In genomic region chr2:27959496-27959895, GRCh38 we compare ENCODE assay signal across 10 cellular contexts.
DNase-seq lines count a peak whose midpoint lies in the region; ATAC-seq and TF ChIP-seq lines count a peak whose summit lies in the region.
"Had no signal": no experiment of that assay in that cellular context is flagged by ENCODE, and none has a peak within 500 bp of the region (broad histone marks: within the 10 kb centered on the region; RNA-seq: fewer than 3 reads in every experiment).

No MANE protein-coding gene starts in this region.

- H3K27me3 Mint-ChIP-seq in T-helper 2 cell treated with Interferon-gamma antibody and Interleukin-4, amounts not matched to agents 5 μg/mL and 100 μg/mL, for 36 hours (ENCODE audit: low read depth), result no peaks in the 10 kb centered on the region
- H3K27me3 Mint-ChIP-seq in activated CD8-positive, alpha-beta T cell treated with anti-CD3 and anti-CD28 coated beads, Interleukin-2, amount 10 ng/mL, durations not matched to agents 7 days and 5 days (ENCODE audit: low read depth), result no peaks in the 10 kb centered on the region
- H3K27me3 Mint-ChIP-seq: IgD-negative memory B cell had no signal

- intact Hi-C loops in spleen (cut with DNase I; ENCODE audit: low total_unique reads), result no loop called here

- peak overlapping the region; percentile 50 for H3K27ac ChIP-seq in hepatocyte
- peak overlapping the region in 7 of 8 donors; percentile 25 to 80 (median 58) for H3K27ac ChIP-seq in spleen

- TF ChIP-seq POLR2A in spleen (IDR thresholded peaks at IDR 0.05), result no peak

- POLR2A ChIA-PET in activated CD8-positive, alpha-beta T cell treated with anti-CD3 and anti-CD28 coated beads, Interleukin-2, amount 10 ng/mL, durations not matched to agents 7 days and 5 days (lab: Charles Lee), result no interaction called here

- H3K4me1 ChIP-seq in hepatocyte (ENCODE audit: insufficient read depth) (peaks cover 28% of the 10 kb centered on the region), spleen (peaks cover 18 to 69% (median 54%) of the 10 kb centered on the region in 6 donors)

- H3K79me2 ChIP-seq in hepatocyte, result peaks cover 35% of the 10 kb centered on the region

- peaks cover 8% of the 10 kb centered on the region for H3K9me3 Mint-ChIP-seq in T-helper 2 cell treated with Interferon-gamma antibody and Interleukin-4, amounts not matched to agents 5 μg/mL and 100 μg/mL, for 36 hours
- H3K9me3 Mint-ChIP-seq in activated CD8-positive, alpha-beta T cell treated with anti-CD3 and anti-CD28 coated beads, Interleukin-2, amount 10 ng/mL, durations not matched to agents 7 days and 5 days (ENCODE audit: insufficient read depth), result peaks cover 8% of the 10 kb centered on the region

- H3K4me3 ChIP-seq in hepatocyte (no peak overlapping the region), spleen (no peak overlapping the region)

- H4K20me1 ChIP-seq in hepatocyte (ENCODE audit: insufficient read depth, poor library complexity, severe bottlenecking), result no peaks in the 10 kb centered on the region

- peak overlapping the region; percentile 58 for H3K4me2 ChIP-seq in hepatocyte

- H3K27me3 ChIP-seq in hepatocyte (no peaks in the 10 kb centered on the region), spleen (replicated peaks in 1 of 7) (no peaks in the 10 kb centered on the region)

- H3K9me2 ChIP-seq in hepatocyte (replicated peaks; ENCODE audit: insufficient read depth), result no peaks in the 10 kb centered on the region

- H3K9me3 ChIP-seq in hepatocyte (ENCODE audit: low read depth), result no peaks in the 10 kb centered on the region
- H3K9me3 ChIP-seq in spleen, result peaks cover 0 to 7% (median 0%) of the 10 kb centered on the region in 8 donors

- H2AFZ ChIP-seq in hepatocyte, result no peak overlapping the region

- H3K4me1 Mint-ChIP-seq in T-helper 2 cell treated with Interferon-gamma antibody and Interleukin-4, amounts not matched to agents 5 μg/mL and 100 μg/mL, for 36 hours (ENCODE audit: low read depth), result peaks cover 72% of the 10 kb centered on the region
- H3K4me1 Mint-ChIP-seq in activated CD8-positive, alpha-beta T cell treated with anti-CD3 and anti-CD28 coated beads, Interleukin-2, amount 10 ng/mL, durations not matched to agents 7 days and 5 days (ENCODE audit: low read depth), result peaks cover 80% of the 10 kb centered on the region

- H3K27ac Mint-ChIP-seq in T-helper 2 cell treated with Interferon-gamma antibody and Interleukin-4, amounts not matched to agents 5 μg/mL and 100 μg/mL, for 36 hours, result peak overlapping the region; percentile 86
- peak overlapping the region; percentile 87 for H3K27ac Mint-ChIP-seq in activated CD8-positive, alpha-beta T cell treated with anti-CD3 and anti-CD28 coated beads, Interleukin-2, amount 10 ng/mL, durations not matched to agents 7 days and 5 days
- H3K27ac Mint-ChIP-seq: IgD-negative memory B cell had no signal

- TF ChIP-seq CTCF in hepatocyte (IDR thresholded peaks at IDR 0.05; ENCODE audit: poor library complexity), result no peak
- TF ChIP-seq CTCF in spleen (IDR thresholded peaks at IDR 0.05 in 8 of 11, conservative IDR thresholded peaks at IDR 0.05 in 3 of 11), result no peak

- H3K4me3 Mint-ChIP-seq in T-helper 2 cell treated with Interferon-gamma antibody and Interleukin-4, amounts not matched to agents 5 μg/mL and 100 μg/mL, for 36 hours, result peak overlapping the region; percentile 68
- H3K4me3 Mint-ChIP-seq in activated CD8-positive, alpha-beta T cell treated with anti-CD3 and anti-CD28 coated beads, Interleukin-2, amount 10 ng/mL, durations not matched to agents 7 days and 5 days, result no peak overlapping the region

- CTCF ChIA-PET in activated CD8-positive, alpha-beta T cell treated with anti-CD3 and anti-CD28 coated beads, Interleukin-2, amount 10 ng/mL, durations not matched to agents 7 days and 5 days (lab: Charles Lee), result interaction anchor here (0.9 kb wide), 1 partner anchor 11 kb away, joined by 3 read pairs; no protein-coding TSS in a partner anchor

- 54% methylated on average over 4 of the region's 4 CpGs for WGBS in hepatocyte (ENCODE audit: low lambda C conversion rate, missing lambda C conversion rate)
- 26 to 37% (median 30%) methylated on average over 4 of the region's 4 CpGs for WGBS in spleen, 5 donors

- H3K36me3 Mint-ChIP-seq in T-helper 2 cell treated with Interferon-gamma antibody and Interleukin-4, amounts not matched to agents 5 μg/mL and 100 μg/mL, for 36 hours (ENCODE audit: low read depth), result peaks cover 26% of the 10 kb centered on the region
- H3K36me3 Mint-ChIP-seq in activated CD8-positive, alpha-beta T cell treated with anti-CD3 and anti-CD28 coated beads, Interleukin-2, amount 10 ng/mL, durations not matched to agents 7 days and 5 days (ENCODE audit: low read depth), result peaks cover 43% of the 10 kb centered on the region

- ATAC-seq in activated CD8-positive, alpha-beta T cell treated with anti-CD3 and anti-CD28 coated beads, Interleukin-2, amount 10 ng/mL, durations not matched to agents 7 days and 5 days, result no peak
- no peak for ATAC-seq in GM21825 (IDR thresholded peaks at IDR 0.05; ENCODE audit: unreplicated experiment)

- DNase-seq in T-helper 2 cell treated with Interferon-gamma antibody and Interleukin-4, amounts not matched to agents 5 μg/mL and 100 μg/mL, for 36 hours (ENCODE audit: low spot score), result no peak
- no peak for DNase-seq in T-helper 2 cell
- DNase-seq in activated CD8-positive, alpha-beta T cell treated with anti-CD3 and anti-CD28 coated beads, Interleukin-2, amount 10 ng/mL, durations not matched to agents 7 days and 5 days, result no peak
- no peak for DNase-seq in hepatocyte (ENCODE audit: low spot score)
- DNase-seq in spleen, result no peak
- no peak for DNase-seq in NCI-H748 (lab: John Stamatoyannopoulos, UW; ENCODE audit: unreplicated experiment)
- DNase-seq in DMS79 treated with DMSO at 0.1 percent for 48 hours (lab: John Stamatoyannopoulos, UW), result no peak
- DNase-seq: 8988T had no signal

- H3K36me3 ChIP-seq in hepatocyte (replicated peaks; ENCODE audit: insufficient read depth, low read depth) (no peaks in the 10 kb centered on the region), spleen (no peaks in the 10 kb centered on the region)
